Comparison of ENCODE assay signal across 14 cellular contexts in genomic region chr20:62201173-62202082, GRCh38. TPM values are rescaled to one million over a fixed set of nuclear protein-coding genes. Genes with fewer than 3 reads are reported as not detected.
DNase-seq lines count a peak whose midpoint lies in the region; ATAC-seq and FAIRE-seq lines count a peak whose summit lies in the region.
"Had no signal": no experiment of that assay in that cellular context is flagged by ENCODE, and none has a peak within 500 bp of the region (broad histone marks: within the 10 kb centered on the region; RNA-seq: fewer than 3 reads in every experiment).

No MANE protein-coding gene starts in this region.

- intact Hi-C loops in posterior vena cava (cut with DNase I), result loop anchor here in 1 of 2 donors (5.0 kb wide), 1 partner anchor 1371 kb away; the partner anchor contains the start of gene HELZ2

- DNase-seq in NCI-H2196 treated with DMSO at 0.1 percent for 48 hours (lab: John Stamatoyannopoulos, UW; ENCODE audit: unreplicated experiment) (peak; percentile 4), NCI-H2196 (lab: John Stamatoyannopoulos, UW; ENCODE audit: unreplicated experiment) (no peak), NCI-H510A (lab: John Stamatoyannopoulos, UW) (peak; percentile 72), posterior vena cava (ENCODE audit: low spot score) (peak; percentile 72), frontal cortex (ENCODE audit: low spot score in 2 of 2) (no peak), dedifferentiated amniotic fluid mesenchymal stem cell (ENCODE audit: extremely low spot score) (no peak)
- DNase-seq: colonic mucosa; NK-92 treated with Interleukin-12 subunit alpha and Interleukin-12 subunit beta, amount 100 ng/mL, for 24 hours had no signal

- FAIRE-seq in frontal cortex (lab: Jason Lieb, UNC), result no peak
- FAIRE-seq: A549 had no signal

- ATAC-seq in HG03095 (IDR thresholded peaks at IDR 0.05; ENCODE audit: unreplicated experiment), result peak; percentile 78
- ATAC-seq in GM18870 (IDR thresholded peaks at IDR 0.05; ENCODE audit: unreplicated experiment), result no peak
- ATAC-seq: A549 had no signal

RNA-seq across cellular contexts. Expression of gene MTG2, which starts 18.6 kb away (rescaled TPM):
- 10 to 100 TPM; 19.8 to 23.8 TPM for total RNA-seq in posterior vena cava
- total RNA-seq in frontal cortex, result 17.5 TPM

RNA-seq across cellular contexts. Expression of gene HRH3, which starts 18.6 kb away (rescaled TPM):
- total RNA-seq in posterior vena cava (not detected), frontal cortex (0.82 TPM)
- total RNA-seq: colonic mucosa, glomerular endothelial cell, GM23248, HT-29 had no signal

RNA-seq across cellular contexts. Expression of gene OSBPL2, which starts 36.9 kb away (rescaled TPM):
- total RNA-seq in posterior vena cava, result 10 to 100 TPM; 31.8 to 34.7 TPM
- total RNA-seq in frontal cortex, result 42.4 TPM

RNA-seq across cellular contexts. Expression of gene SS18L1, which starts 57.9 kb away (rescaled TPM):
- total RNA-seq in posterior vena cava (10 to 100 TPM in 1 of 2 donors, 1 to 10 TPM in 1; 9.7 to 10.3 TPM), frontal cortex (86.0 TPM)

RNA-seq across cellular contexts. Expression of gene PSMA7, which starts 58.2 kb away (rescaled TPM):
- total RNA-seq in posterior vena cava (100 to 1,000 TPM; 179 to 194 TPM), frontal cortex (124 TPM)

Comparison
In these comparisons a context has a peak if more than half of its experiments do, and no peak if none do; other contexts are left out.
1. DNase-seq: peak in NCI-H2196 treated with DMSO at 0.1 percent for 48 hours (single experiment), NCI-H510A (single experiment) and posterior vena cava (single experiment); none in NCI-H2196 (single experiment), frontal cortex (0 of 2) and dedifferentiated amniotic fluid mesenchymal stem cell (single experiment).